Comparison of ENCODE assay signal across 10 cellular contexts in the genomic region with DNA sequence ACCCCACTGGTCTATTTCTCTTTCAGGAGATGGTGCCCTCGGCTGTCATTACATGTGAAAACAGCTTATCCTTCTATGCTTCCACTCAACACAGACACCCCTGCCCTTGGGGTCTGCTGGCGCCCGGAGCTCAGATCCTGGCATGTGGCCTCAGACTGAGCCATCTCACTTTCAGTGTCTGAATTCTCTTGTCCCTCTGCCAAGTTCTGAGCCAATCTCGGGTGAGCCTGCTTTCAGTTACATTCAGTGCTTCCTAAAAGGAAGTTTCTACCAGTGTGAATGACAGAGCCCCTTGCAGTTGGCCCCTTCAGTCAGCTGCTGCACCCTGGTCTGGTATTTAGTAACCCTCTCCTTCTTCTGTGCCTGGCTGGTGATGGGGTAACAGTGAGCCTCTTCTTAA.
DNase-seq lines count a peak whose midpoint lies in the region; ATAC-seq and TF ChIP-seq lines count a peak whose summit lies in the region.
"Had no signal": no experiment of that assay in that cellular context is flagged by ENCODE, and none has a peak within 500 bp of the region (broad histone marks: within the 10 kb centered on the region; RNA-seq: fewer than 3 reads in every experiment).

No MANE protein-coding gene starts in this region.

- no peak overlapping the region for H3K27ac Mint-ChIP-seq in endothelial cell (ENCODE audit: unreplicated experiment)
- H3K27ac Mint-ChIP-seq: CD4-positive, CD25-positive, alpha-beta regulatory T cell had no signal

- H3K4me3 Mint-ChIP-seq in endothelial cell (ENCODE audit: unreplicated experiment): no peak overlapping the region
- H3K4me3 Mint-ChIP-seq: CD4-positive, CD25-positive, alpha-beta regulatory T cell had no signal

- peak overlapping the region; percentile 42; the same call in 1 of the 2 replicates for H3K9ac ChIP-seq in iPS-20b (ENCODE audit: low read depth, low read length)

- H3K27me3 ChIP-seq in ascending aorta (no peaks in the 10 kb centered on the region), iPS-20b (ENCODE audit: insufficient read depth, low read length) (no peaks in the 10 kb centered on the region)
- H3K27me3 ChIP-seq: SJSA1 had no signal

- no peaks in the 10 kb centered on the region for H3K36me3 ChIP-seq in ascending aorta
- H3K36me3 ChIP-seq in iPS-20b (ENCODE audit: insufficient read depth, low read depth, low read length): no peaks in the 10 kb centered on the region
- H3K36me3 ChIP-seq: SJSA1 had no signal

- H3K27me3 Mint-ChIP-seq in endothelial cell (ENCODE audit: unreplicated experiment): no peaks in the 10 kb centered on the region

- no peaks in the 10 kb centered on the region for H3K4me1 ChIP-seq in ascending aorta
- H3K4me1 ChIP-seq in iPS-20b (ENCODE audit: insufficient read depth, low read length): peaks cover 37% of the 10 kb centered on the region

- H3K4me1 Mint-ChIP-seq in endothelial cell (ENCODE audit: unreplicated experiment): peaks cover 6% of the 10 kb centered on the region
- H3K4me1 Mint-ChIP-seq: CD4-positive, CD25-positive, alpha-beta regulatory T cell had no signal

- no peaks in the 10 kb centered on the region for H3K9me3 Mint-ChIP-seq in endothelial cell (ENCODE audit: unreplicated experiment)

- no peaks in the 10 kb centered on the region for H3K9me3 ChIP-seq in ascending aorta
- H3K9me3 ChIP-seq in iPS-20b (ENCODE audit: insufficient read depth, low read depth, low read length): no peaks in the 10 kb centered on the region
- H3K9me3 ChIP-seq: SJSA1 had no signal

- DNase-seq in A172 (ENCODE audit: low spot score) (peak; percentile 15), ascending aorta (ENCODE audit: low spot score in 2 of 2) (no peak), endothelial cell (ENCODE audit: low spot score) (no peak)
- no peak for DNase-seq in stimulated activated CD4-positive, alpha-beta T cell treated with anti-CD3 and anti-CD28 coated beads, Interleukin-1b, Interleukin-23, amount 100 ng/mL, for 48 hours
- no peak for DNase-seq in stimulated activated CD8-positive, alpha-beta memory T cell treated with anti-CD3 and anti-CD28 coated beads, Interleukin-4, amount 100 ng/mL, for 48 hours
- DNase-seq in activated CD4-positive, alpha-beta T cell treated with anti-CD3 and anti-CD28 coated beads, Interleukin-2, amount 50 U/mL, for 1 hour: no peak
- DNase-seq: CD4-positive, CD25-positive, alpha-beta regulatory T cell had no signal

- H3K4me3 ChIP-seq in ascending aorta: peak overlapping the region; percentile 12 to 22
- no peak overlapping the region; the same call in 1 of the 2 replicates for H3K4me3 ChIP-seq in iPS-20b (ENCODE audit: low read length)
- H3K4me3 ChIP-seq: SJSA1 had no signal

- intact Hi-C loops in ascending aorta (cut with DNase I): no loop called here

- H3K36me3 Mint-ChIP-seq in endothelial cell (ENCODE audit: low read depth, unreplicated experiment): no peaks in the 10 kb centered on the region
- H3K36me3 Mint-ChIP-seq: CD4-positive, CD25-positive, alpha-beta regulatory T cell had no signal

- peak; percentile 49 for ATAC-seq in HG03432 (IDR thresholded peaks at IDR 0.05; ENCODE audit: unreplicated experiment)

- no peak overlapping the region for H3K27ac ChIP-seq in ascending aorta
- H3K27ac ChIP-seq in iPS-20b (ENCODE audit: low read length): peak overlapping the region; percentile 53
- H3K27ac ChIP-seq: SJSA1 had no signal

- TF ChIP-seq CTCF in ascending aorta (IDR thresholded peaks at IDR 0.05): no peak
- TF ChIP-seq CTCF in endothelial cell (IDR thresholded peaks at IDR 0.05; ENCODE audit: unreplicated experiment): no peak
